ENCODE assay signal across 15 cellular contexts in the genomic region with DNA sequence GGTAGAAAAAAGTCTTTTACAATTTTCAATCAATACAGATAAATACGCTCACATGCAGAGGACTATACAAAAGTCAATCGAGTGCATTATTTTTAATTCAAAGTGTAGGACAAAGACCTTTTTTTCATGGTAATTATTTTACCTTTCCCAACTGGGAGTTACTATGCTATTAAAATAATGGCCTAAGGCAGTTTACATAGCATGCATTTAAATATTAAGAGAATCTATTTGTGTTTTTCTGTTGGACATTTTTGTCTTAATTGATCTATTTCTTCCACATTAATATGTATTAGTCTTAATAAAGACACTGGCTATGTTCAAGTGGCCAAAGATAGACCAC.
DNase-seq lines count a peak whose midpoint lies in the region; ATAC-seq and TF ChIP-seq lines count a peak whose summit lies in the region.
"Had no signal": no experiment of that assay in that cellular context is flagged by ENCODE, and none has a peak within 500 bp of the region (broad histone marks: within the 10 kb centered on the region; RNA-seq: fewer than 3 reads in every experiment).

No MANE protein-coding gene starts in this region.

- peaks cover 27% of the 10 kb centered on the region for H3K4me1 ChIP-seq in GM23338 (ENCODE audit: insufficient read depth)

- H4K20me1 ChIP-seq in GM23338 (replicated peaks; ENCODE audit: insufficient read depth): no peaks in the 10 kb centered on the region

- H3K9me2 ChIP-seq in GM23338 (ENCODE audit: insufficient read depth): no peaks in the 10 kb centered on the region

- H3K27ac Mint-ChIP-seq in GM23338: no peak overlapping the region
- H3K27ac Mint-ChIP-seq in activated naive CD8-positive, alpha-beta T cell treated with anti-CD3 and anti-CD28 coated beads, Interleukin-2, amount 50 U/mL, for 24 hours: peak overlapping the region; percentile 47
- H3K27ac Mint-ChIP-seq: CD4-positive, alpha-beta memory T cell had no signal

- no peaks in the 10 kb centered on the region for H3K27me3 Mint-ChIP-seq in GM23338 (ENCODE audit: insufficient read depth, low read depth, poor library complexity)
- peaks cover 4% of the 10 kb centered on the region for H3K27me3 Mint-ChIP-seq in activated naive CD8-positive, alpha-beta T cell treated with anti-CD3 and anti-CD28 coated beads, Interleukin-2, amount 50 U/mL, for 24 hours

- peak overlapping the region; percentile 31; the same call in 1 of the 2 replicates for H3K4me2 ChIP-seq in GM23338

- H3K27ac ChIP-seq in GM23338 (ENCODE audit: low read depth): no peak overlapping the region
- peak overlapping the region; percentile 69 for H3K27ac ChIP-seq in VCaP

- H3F3A ChIP-seq in GM23338 (replicated peaks; ENCODE audit: low read depth): no peaks in the 10 kb centered on the region

- H3K4me1 Mint-ChIP-seq in GM23338: peaks cover 24% of the 10 kb centered on the region
- peaks cover 35% of the 10 kb centered on the region for H3K4me1 Mint-ChIP-seq in activated naive CD8-positive, alpha-beta T cell treated with anti-CD3 and anti-CD28 coated beads, Interleukin-2, amount 50 U/mL, for 24 hours

- no peak overlapping the region for H3K4me3 Mint-ChIP-seq in GM23338
- H3K4me3 Mint-ChIP-seq in activated naive CD8-positive, alpha-beta T cell treated with anti-CD3 and anti-CD28 coated beads, Interleukin-2, amount 50 U/mL, for 24 hours: no peak overlapping the region
- H3K4me3 Mint-ChIP-seq: CD4-positive, alpha-beta memory T cell had no signal

- TF ChIP-seq CTCF in GM23338 (conservative IDR thresholded peaks at IDR 0.05; ENCODE audit: low read depth in 2 of 2) (no peak), VCaP (conservative IDR thresholded peaks at IDR 0.05) (no peak)

- H3K9me3 Mint-ChIP-seq in GM23338: no peaks in the 10 kb centered on the region
- H3K9me3 Mint-ChIP-seq in activated naive CD8-positive, alpha-beta T cell treated with anti-CD3 and anti-CD28 coated beads, Interleukin-2, amount 50 U/mL, for 24 hours: peaks cover 7% of the 10 kb centered on the region

- DNase-seq in GM23338 (ENCODE audit: low spot score) (no peak), NCI-H146 (lab: John Stamatoyannopoulos, UW) (peak; percentile 72), SIG-M5 (lab: John Stamatoyannopoulos, UW) (no peak)
- no peak for DNase-seq in activated naive CD8-positive, alpha-beta T cell treated with anti-CD3 and anti-CD28 coated beads, Interleukin-2, amount 50 U/mL, for 24 hours
- DNase-seq: C1 segment of cervical spinal cord; Calu3; CD4-positive, alpha-beta memory T cell; COR-L47; DMS53; DMS79 treated with DMSO at 0.1 percent for 48 hours; GF-D8; H7; HCEC 1CT had no signal

- no peaks in the 10 kb centered on the region for H3K36me3 Mint-ChIP-seq in GM23338 (ENCODE audit: low read depth)
- peaks cover 4% of the 10 kb centered on the region for H3K36me3 Mint-ChIP-seq in activated naive CD8-positive, alpha-beta T cell treated with anti-CD3 and anti-CD28 coated beads, Interleukin-2, amount 50 U/mL, for 24 hours (ENCODE audit: low read depth)
- H3K36me3 Mint-ChIP-seq: CD4-positive, alpha-beta memory T cell had no signal

- no peaks in the 10 kb centered on the region for H3K27me3 ChIP-seq in GM23338 (ENCODE audit: insufficient read depth)

- H3K36me3 ChIP-seq in GM23338 (ENCODE audit: insufficient read depth): no peaks in the 10 kb centered on the region

- H3K4me3 ChIP-seq in GM23338: no peak overlapping the region

- H2AFZ ChIP-seq in GM23338: no peak overlapping the region

- H3K79me2 ChIP-seq in GM23338 (replicated peaks; ENCODE audit: insufficient read depth): no peaks in the 10 kb centered on the region

- ATAC-seq in GM23338: no peak
- no peak for ATAC-seq in activated naive CD8-positive, alpha-beta T cell treated with anti-CD3 and anti-CD28 coated beads, Interleukin-2, amount 50 U/mL, for 24 hours
- no peak for ATAC-seq in GM18907 (IDR thresholded peaks at IDR 0.05; ENCODE audit: unreplicated experiment)

TF ChIP-seq in GM23338, 12 proteins besides CTCF, POLR2A, EP300 and RAD21:
- no peak for TF ChIP-seq EZH2phosphoT487 (IDR thresholded peaks at IDR 0.05; ENCODE audit: unreplicated experiment)
- no peak for TF ChIP-seq ZNF462 (CRISPR knock-in tag; IDR thresholded peaks at IDR 0.05)
- no peak for TF ChIP-seq POLR2AphosphoS5 (IDR thresholded peaks at IDR 0.05; ENCODE audit: low read depth)
- TF ChIP-seq, protein P1, sequence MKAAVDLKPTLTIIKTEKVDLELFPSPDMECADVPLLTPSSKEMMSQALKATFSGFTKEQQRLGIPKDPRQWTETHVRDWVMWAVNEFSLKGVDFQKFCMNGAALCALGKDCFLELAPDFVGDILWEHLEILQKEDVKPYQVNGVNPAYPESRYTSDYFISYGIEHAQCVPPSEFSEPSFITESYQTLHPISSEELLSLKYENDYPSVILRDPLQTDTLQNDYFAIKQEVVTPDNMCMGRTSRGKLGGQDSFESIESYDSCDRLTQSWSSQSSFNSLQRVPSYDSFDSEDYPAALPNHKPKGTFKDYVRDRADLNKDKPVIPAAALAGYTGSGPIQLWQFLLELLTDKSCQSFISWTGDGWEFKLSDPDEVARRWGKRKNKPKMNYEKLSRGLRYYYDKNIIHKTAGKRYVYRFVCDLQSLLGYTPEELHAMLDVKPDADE (IDR thresholded peaks at IDR 0.05): no peak
- no peak for TF ChIP-seq NANOG (IDR thresholded peaks at IDR 0.05; ENCODE audit: borderline replicate concordance)
- no peak for TF ChIP-seq CREB1 (CRISPR knock-in tag; IDR thresholded peaks at IDR 0.05; ENCODE audit: low read depth)
TF ChIP-seq in GM23338: peak in this region for 0.
